ENCODE assay signal across 9 cellular contexts in the genomic region with DNA sequence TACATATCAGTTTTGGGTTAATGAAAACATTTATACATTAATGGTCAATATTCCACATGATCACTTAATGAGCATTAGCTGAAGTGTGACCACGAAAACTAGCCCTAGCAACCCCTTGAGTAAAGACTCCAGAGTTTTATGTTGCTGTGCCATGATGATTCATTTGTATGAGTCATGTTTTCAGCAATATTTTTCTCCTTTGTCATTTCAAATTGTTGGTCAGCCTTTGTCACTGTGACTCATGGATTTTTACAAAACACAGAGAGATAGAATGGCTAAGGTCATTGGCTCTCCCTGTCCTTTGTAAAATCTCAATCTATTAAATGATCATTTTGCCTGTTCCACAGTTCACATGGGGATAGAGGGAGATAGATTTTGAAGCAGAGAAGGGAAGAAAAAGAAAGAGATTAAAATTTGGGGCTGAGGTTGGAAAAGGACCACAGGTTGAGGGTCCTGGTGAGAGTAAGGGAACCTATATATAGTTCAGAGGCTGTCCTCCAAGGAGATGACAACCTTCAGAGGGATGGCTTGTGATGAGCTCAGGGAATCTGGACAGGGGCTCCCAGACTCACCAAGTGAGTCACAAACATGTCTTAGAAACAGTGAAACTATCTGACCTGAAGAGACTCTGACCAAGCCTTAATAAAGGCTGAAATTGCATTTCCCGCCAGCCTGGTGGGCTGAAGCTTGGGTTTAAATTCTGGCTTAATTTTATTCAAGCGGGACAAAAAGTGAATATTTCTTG. TPM values are rescaled to one million over a fixed set of nuclear protein-coding genes. Genes with fewer than 3 reads are reported as not detected.
A peak's percentile ranks its signal among the peaks of the same experiment; 100 is the strongest.
DNase-seq lines count a peak whose midpoint lies in the region; ATAC-seq and TF ChIP-seq lines count a peak whose summit lies in the region.
"Had no signal": no experiment of that assay in that cellular context is flagged by ENCODE, and none has a peak within 500 bp of the region (broad histone marks: within the 10 kb centered on the region; RNA-seq: fewer than 3 reads in every experiment).

No MANE protein-coding gene starts in this region.

- intact Hi-C loops in dorsolateral prefrontal cortex (cut with DNase I): no loop called here

- DNase-seq in SIG-M5 treated with dmso at 0.1 percent for 504 hours (lab: John Stamatoyannopoulos, UW; ENCODE audit: unreplicated experiment) (peak; percentile 44), SIG-M5 (lab: John Stamatoyannopoulos, UW) (no peak), RWPE2 (ENCODE audit: low spot score) (no peak), fibroblast of peridontal ligament (ENCODE audit: extremely low read depth) (peak; percentile 93), suprapubic skin (ENCODE audit: low spot score in 2 of 2) (no peak), dorsolateral prefrontal cortex (no peak), putamen (ENCODE audit: low spot score) (no peak)
- no peak for DNase-seq in stimulated activated CD4-positive, alpha-beta T cell treated with anti-CD3 and anti-CD28 coated beads, Interleukin-2, amount 100 ng/mL, for 24 hours
- DNase-seq: amygdala had no signal

- H3K9me3 ChIP-seq in RWPE2 (ENCODE audit: severe bottlenecking) (no peaks in the 10 kb centered on the region), suprapubic skin (no peaks in the 10 kb centered on the region)

- no peak for TF ChIP-seq POLR2A in suprapubic skin (IDR thresholded peaks at IDR 0.05)

- H3K27ac ChIP-seq in RWPE2 (ENCODE audit: poor library complexity, severe bottlenecking) (peak overlapping the region; percentile 58), suprapubic skin (peak overlapping the region; percentile 10), dorsolateral prefrontal cortex (no peak overlapping the region)

- peaks cover 19% of the 10 kb centered on the region for H3K4me1 ChIP-seq in RWPE2 (ENCODE audit: insufficient read depth, poor library complexity, severe bottlenecking)
- H3K4me1 ChIP-seq in suprapubic skin: no peaks in the 10 kb centered on the region

- no peak overlapping the region for H3K4me3 ChIP-seq in RWPE2 (ENCODE audit: severe bottlenecking)
- no peak overlapping the region for H3K4me3 ChIP-seq in suprapubic skin
- H3K4me3 ChIP-seq in dorsolateral prefrontal cortex: no peak overlapping the region

- TF ChIP-seq CTCF in RWPE2 (IDR thresholded peaks at IDR 0.05; ENCODE audit: poor library complexity, severe bottlenecking): no peak
- no peak for TF ChIP-seq CTCF in suprapubic skin (IDR thresholded peaks at IDR 0.05)
- TF ChIP-seq CTCF in dorsolateral prefrontal cortex (IDR thresholded peaks at IDR 0.05 in 54 of 56, conservative IDR thresholded peaks at IDR 0.05 in 2 of 56; ENCODE audit: low read depth in 1 of 56, partially characterized antibody in 56 of 56): no peak

- no peaks in the 10 kb centered on the region for H3K36me3 ChIP-seq in RWPE2 (ENCODE audit: low read depth)
- H3K36me3 ChIP-seq in suprapubic skin: no peaks in the 10 kb centered on the region

- no peak for TF ChIP-seq EP300 in suprapubic skin (IDR thresholded peaks at IDR 0.05)

- peak; percentile 94 for ATAC-seq in RWPE2 (ENCODE audit: low read depth)

- 57% methylated on average over 3 of the region's 3 CpGs for WGBS in suprapubic skin

- H3K27me3 ChIP-seq in RWPE2 (ENCODE audit: insufficient read depth, poor library complexity, severe bottlenecking) (no peaks in the 10 kb centered on the region), suprapubic skin (no peaks in the 10 kb centered on the region), dorsolateral prefrontal cortex (peaks cover 0 to 67% (median 13%) of the 10 kb centered on the region in 45 donors)

RNA-seq across cellular contexts. Expression of gene NR0B1, which starts 25.6 kb away (rescaled TPM):
- not detected for total RNA-seq in suprapubic skin
- total RNA-seq in dorsolateral prefrontal cortex: 1 to 10 TPM in 13 of 120 experiments, under 1 TPM in 80, not detected in 27; 0.19 to 1.7 (median 0.55) TPM

RNA-seq across cellular contexts. Expression of gene MAGEB1, which starts 36.7 kb away (rescaled TPM):
- total RNA-seq in suprapubic skin (not detected), dorsolateral prefrontal cortex (not detected)

RNA-seq across cellular contexts. Expression of gene MAGEB4, which starts 41.8 kb away (rescaled TPM):
- total RNA-seq in suprapubic skin: not detected
- under 1 TPM in 1 of 120 experiments, not detected in 119; 0.22 TPM for total RNA-seq in dorsolateral prefrontal cortex

RNA-seq across cellular contexts. Expression of gene MAGEB3, which starts 53.2 kb away (rescaled TPM):
- not detected for total RNA-seq in suprapubic skin
- not detected for total RNA-seq in dorsolateral prefrontal cortex

Comparison
In these comparisons a context has a peak if more than half of its experiments do, and no peak if none do; other contexts are left out.
1. DNase-seq: peak in SIG-M5 treated with dmso at 0.1 percent for 504 hours (single experiment) and fibroblast of peridontal ligament (single experiment); none in SIG-M5 (single experiment), RWPE2 (single experiment), suprapubic skin (0 of 2), stimulated activated CD4-positive, alpha-beta T cell treated with anti-CD3 and anti-CD28 coated beads, Interleukin-2, amount 100 ng/mL, for 24 hours (0 of 2), dorsolateral prefrontal cortex (0 of 10) and putamen (single experiment).
2. H3K27ac ChIP-seq: peak in RWPE2 (single experiment) and suprapubic skin (single experiment); none in dorsolateral prefrontal cortex (0 of 59).